In the genomic region with DNA sequence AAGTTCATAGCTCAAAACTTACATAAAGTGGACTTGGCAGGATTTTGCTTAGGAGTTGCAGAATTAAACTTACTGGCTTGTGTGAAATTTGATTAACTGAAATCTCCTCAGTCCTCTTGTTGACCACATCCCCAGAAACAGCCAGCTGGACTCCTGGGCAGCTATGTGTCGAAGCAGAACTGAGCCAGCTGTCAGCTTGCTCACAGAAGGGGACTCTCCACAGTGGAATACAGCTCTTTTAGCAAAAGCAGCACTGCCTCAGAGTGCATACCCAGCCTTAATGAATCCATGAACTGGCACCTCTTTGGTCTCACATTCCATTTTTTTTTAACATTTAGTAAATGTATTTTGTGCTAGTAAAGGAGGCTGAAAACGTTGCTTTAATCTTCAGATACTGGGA, we compare ENCODE assay signal across 1 cellular context.
TF ChIP-seq lines count a peak whose summit lies in the region.

No MANE protein-coding gene starts in this region.

TF ChIP-seq in GM12878, 131 proteins besides CTCF, POLR2A, EP300 and RAD21 (continued from another document):
- TF ChIP-seq, protein P1, sequence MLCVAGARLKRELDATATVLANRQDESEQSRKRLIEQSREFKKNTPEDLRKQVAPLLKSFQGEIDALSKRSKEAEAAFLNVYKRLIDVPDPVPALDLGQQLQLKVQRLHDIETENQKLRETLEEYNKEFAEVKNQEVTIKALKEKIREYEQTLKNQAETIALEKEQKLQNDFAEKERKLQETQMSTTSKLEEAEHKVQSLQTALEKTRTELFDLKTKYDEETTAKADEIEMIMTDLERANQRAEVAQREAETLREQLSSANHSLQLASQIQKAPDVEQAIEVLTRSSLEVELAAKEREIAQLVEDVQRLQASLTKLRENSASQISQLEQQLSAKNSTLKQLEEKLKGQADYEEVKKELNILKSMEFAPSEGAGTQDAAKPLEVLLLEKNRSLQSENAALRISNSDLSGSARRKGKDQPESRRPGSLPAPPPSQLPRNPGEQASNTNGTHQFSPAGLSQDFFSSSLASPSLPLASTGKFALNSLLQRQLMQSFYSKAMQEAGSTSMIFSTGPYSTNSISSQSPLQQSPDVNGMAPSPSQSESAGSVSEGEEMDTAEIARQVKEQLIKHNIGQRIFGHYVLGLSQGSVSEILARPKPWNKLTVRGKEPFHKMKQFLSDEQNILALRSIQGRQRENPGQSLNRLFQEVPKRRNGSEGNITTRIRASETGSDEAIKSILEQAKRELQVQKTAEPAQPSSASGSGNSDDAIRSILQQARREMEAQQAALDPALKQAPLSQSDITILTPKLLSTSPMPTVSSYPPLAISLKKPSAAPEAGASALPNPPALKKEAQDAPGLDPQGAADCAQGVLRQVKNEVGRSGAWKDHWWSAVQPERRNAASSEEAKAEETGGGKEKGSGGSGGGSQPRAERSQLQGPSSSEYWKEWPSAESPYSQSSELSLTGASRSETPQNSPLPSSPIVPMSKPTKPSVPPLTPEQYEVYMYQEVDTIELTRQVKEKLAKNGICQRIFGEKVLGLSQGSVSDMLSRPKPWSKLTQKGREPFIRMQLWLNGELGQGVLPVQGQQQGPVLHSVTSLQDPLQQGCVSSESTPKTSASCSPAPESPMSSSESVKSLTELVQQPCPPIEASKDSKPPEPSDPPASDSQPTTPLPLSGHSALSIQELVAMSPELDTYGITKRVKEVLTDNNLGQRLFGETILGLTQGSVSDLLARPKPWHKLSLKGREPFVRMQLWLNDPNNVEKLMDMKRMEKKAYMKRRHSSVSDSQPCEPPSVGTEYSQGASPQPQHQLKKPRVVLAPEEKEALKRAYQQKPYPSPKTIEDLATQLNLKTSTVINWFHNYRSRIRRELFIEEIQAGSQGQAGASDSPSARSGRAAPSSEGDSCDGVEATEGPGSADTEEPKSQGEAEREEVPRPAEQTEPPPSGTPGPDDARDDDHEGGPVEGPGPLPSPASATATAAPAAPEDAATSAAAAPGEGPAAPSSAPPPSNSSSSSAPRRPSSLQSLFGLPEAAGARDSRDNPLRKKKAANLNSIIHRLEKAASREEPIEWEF (IDR thresholded peaks at IDR 0.05; ENCODE audit: insufficient replicate concordance, low read depth, low read length) = no peak
- TF ChIP-seq NFYA (IDR thresholded peaks at IDR 0.05; ENCODE audit: borderline replicate concordance, low read depth, low read length) = no peak
- no peak for TF ChIP-seq KDM1A (IDR thresholded peaks at IDR 0.05; ENCODE audit: borderline replicate concordance)
- TF ChIP-seq, protein P2, sequence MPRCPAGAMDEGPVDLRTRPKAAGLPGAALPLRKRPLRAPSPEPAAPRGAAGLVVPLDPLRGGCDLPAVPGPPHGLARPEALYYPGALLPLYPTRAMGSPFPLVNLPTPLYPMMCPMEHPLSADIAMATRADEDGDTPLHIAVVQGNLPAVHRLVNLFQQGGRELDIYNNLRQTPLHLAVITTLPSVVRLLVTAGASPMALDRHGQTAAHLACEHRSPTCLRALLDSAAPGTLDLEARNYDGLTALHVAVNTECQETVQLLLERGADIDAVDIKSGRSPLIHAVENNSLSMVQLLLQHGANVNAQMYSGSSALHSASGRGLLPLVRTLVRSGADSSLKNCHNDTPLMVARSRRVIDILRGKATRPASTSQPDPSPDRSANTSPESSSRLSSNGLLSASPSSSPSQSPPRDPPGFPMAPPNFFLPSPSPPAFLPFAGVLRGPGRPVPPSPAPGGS (IDR thresholded peaks at IDR 0.05; ENCODE audit: borderline replicate concordance, insufficient read depth, low read depth, low read length, poor library complexity, severe bottlenecking) = no peak
- TF ChIP-seq TAF1 (IDR thresholded peaks at IDR 0.05; ENCODE audit: borderline replicate concordance, low read depth, low read length) = no peak
- TF ChIP-seq NFXL1 (IDR thresholded peaks at IDR 0.05; ENCODE audit: borderline replicate concordance) = no peak
- no peak for TF ChIP-seq MYC (IDR thresholded peaks at IDR 0.05; ENCODE audit: insufficient read depth, insufficient read length, insufficient replicate concordance, low read length, severe bottlenecking)
